ENCODE assay signal across 17 cellular contexts in the genomic region with DNA sequence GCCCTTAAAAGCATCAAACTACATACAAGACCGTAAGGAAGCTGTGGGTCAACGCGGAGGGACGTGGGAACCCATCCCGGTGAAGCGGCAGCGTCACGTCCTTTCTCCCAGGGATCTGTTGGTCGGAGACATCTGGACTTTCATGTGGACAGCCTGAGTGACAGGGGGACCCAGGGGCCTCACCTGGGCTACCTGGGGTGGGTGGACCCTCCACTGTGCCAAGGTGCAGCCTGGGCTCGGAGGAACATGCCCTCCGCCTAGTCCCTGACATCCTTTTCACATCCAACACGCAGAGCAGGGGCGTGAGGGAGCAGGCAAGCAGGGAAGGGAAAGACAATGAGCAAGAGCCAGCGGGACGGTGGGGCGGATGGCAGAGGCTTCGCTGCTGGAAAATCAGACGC. TPM values are rescaled to one million over a fixed set of nuclear protein-coding genes. Genes with fewer than 3 reads are reported as not detected.
A peak's percentile ranks its signal among the peaks of the same experiment; 100 is the strongest.
DNase-seq lines count a peak whose midpoint lies in the region; ATAC-seq and TF ChIP-seq lines count a peak whose summit lies in the region.
"Had no signal": no experiment of that assay in that cellular context is flagged by ENCODE, and none has a peak within 500 bp of the region (broad histone marks: within the 10 kb centered on the region; RNA-seq: fewer than 3 reads in every experiment).

No MANE protein-coding gene starts in this region.

- H3K4me3 ChIP-seq in trophoblast cell (ENCODE audit: low read depth, low read length) (no peak overlapping the region), aorta (ENCODE audit: low read length in 2 of 2) (no peak overlapping the region)

- H2BK120ac ChIP-seq in trophoblast cell (ENCODE audit: insufficient read depth, low read length, poor library complexity): no peak overlapping the region

- H3K27me3 ChIP-seq in trophoblast cell (ENCODE audit: insufficient read depth, low read length) (peaks cover 2% of the 10 kb centered on the region), aorta (ENCODE audit: control insufficient read depth in 1 of 2, insufficient read depth in 2 of 2, low read length in 1 of 2) (no peaks in the 10 kb centered on the region)

- H2AK5ac ChIP-seq in trophoblast cell (ENCODE audit: low read length): no peak overlapping the region

- H4K91ac ChIP-seq in trophoblast cell (ENCODE audit: low read depth, low read length): no peak overlapping the region

- H3K27ac Mint-ChIP-seq in glutamatergic neuron (ENCODE audit: unreplicated experiment): peak overlapping the region; percentile 55
- H3K27ac Mint-ChIP-seq: CD4-positive, CD25-positive, alpha-beta regulatory T cell had no signal

- no peak for TF ChIP-seq CTCF in glutamatergic neuron (IDR thresholded peaks at IDR 0.05; ENCODE audit: partially characterized antibody, unreplicated experiment)

- no peak overlapping the region for H3K27ac ChIP-seq in trophoblast cell (ENCODE audit: low read depth, low read length)
- no peak overlapping the region for H3K27ac ChIP-seq in aorta (ENCODE audit: low read depth in 1 of 2, low read length in 2 of 2)

- intact Hi-C loops in left ventricle myocardium superior (cut with micrococcal nuclease) (no loop called here), left cardiac atrium (cut with DNase I) (no loop called here), aorta (cut with DNase I) (no loop called here)

- WGBS in trophoblast cell (ENCODE audit: extremely low coverage, insufficient coverage, insufficient read length): no CpG with 5 or more reads among the region's 18 CpGs
- 95% methylated on average over 18 of the region's 18 CpGs for WGBS in aorta, 2 donors

- peaks cover 15% of the 10 kb centered on the region for H3K27me3 Mint-ChIP-seq in glutamatergic neuron (ENCODE audit: unreplicated experiment)
- H3K27me3 Mint-ChIP-seq: CD4-positive, CD25-positive, alpha-beta regulatory T cell had no signal

- H3K36me3 ChIP-seq in trophoblast cell (ENCODE audit: control insufficient read depth in 1 of 2, insufficient read depth in 2 of 2, low read length in 2 of 2) (peaks cover 8 to 16% of the 10 kb centered on the region in 2 experiments), aorta (ENCODE audit: control insufficient read depth in 1 of 2, insufficient read depth in 2 of 2, low read length in 1 of 2) (no peaks in the 10 kb centered on the region)

- H3K4me1 Mint-ChIP-seq in glutamatergic neuron (ENCODE audit: low read depth, unreplicated experiment): peaks cover 21% of the 10 kb centered on the region

- no peak overlapping the region for H3K4ac ChIP-seq in trophoblast cell (ENCODE audit: low read depth, low read length)

- no peak overlapping the region for H3K9ac ChIP-seq in trophoblast cell (ENCODE audit: low read length)

- peaks cover 18% of the 10 kb centered on the region for H3K36me3 Mint-ChIP-seq in glutamatergic neuron (ENCODE audit: unreplicated experiment)

- H3K4me2 ChIP-seq in trophoblast cell (ENCODE audit: low read length): peak overlapping the region; percentile 8

- H3K9me3 ChIP-seq in trophoblast cell (ENCODE audit: insufficient read depth, low read depth, low read length) (peaks cover 4% of the 10 kb centered on the region), aorta (ENCODE audit: control insufficient read depth, low read length) (no peaks in the 10 kb centered on the region)

- in situ Hi-C loops in ACHN (cut with HindIII; ENCODE audit: low pct_ligation_motif_present, low pct_unique_long_range_greater_than_20kb, low sequenced_read_pairs): no loop called here

- no peak overlapping the region for H3K18ac ChIP-seq in trophoblast cell (ENCODE audit: low read length)

- H2BK5ac ChIP-seq in trophoblast cell (ENCODE audit: low read depth, low read length, poor library complexity): no peak overlapping the region

- no peaks in the 10 kb centered on the region for H3K79me2 ChIP-seq in trophoblast cell (ENCODE audit: control insufficient read depth, insufficient read depth, low read length, poor library complexity)

- H4K8ac ChIP-seq in trophoblast cell (ENCODE audit: low read depth, low read length): no peak overlapping the region

- no peak overlapping the region for H2AFZ ChIP-seq in trophoblast cell (ENCODE audit: insufficient read depth, low read length, poor library complexity)

- peak overlapping the region; percentile 30 for H3K23ac ChIP-seq in trophoblast cell (ENCODE audit: low read length)

- no peak overlapping the region for H4K12ac ChIP-seq in trophoblast cell (ENCODE audit: low read depth, low read length)

- no peak overlapping the region for H3K4me3 Mint-ChIP-seq in glutamatergic neuron (ENCODE audit: unreplicated experiment)

- DNase-seq in left ventricle myocardium superior (peak; percentile 21), left cardiac atrium (no peak), glutamatergic neuron (no peak), trophoblast cell (no peak), aorta (peak; percentile 42 to 71), ACHN (no peak), HuH-7 (ENCODE audit: low spot score) (no peak), NCI-H2029 (lab: John Stamatoyannopoulos, UW) (no peak)
- DNase-seq: AML-193; Calu3; CD4-positive, CD25-positive, alpha-beta regulatory T cell; NCI-H1436 treated with DMSO at 0.1 percent for 48 hours; NCI-H2227 treated with DMSO at 0.1 percent for 48 hours; NCI-H69; NK-92 treated with Interleukin-12 subunit alpha and Interleukin-12 subunit beta, amount 100 ng/mL, for 24 hours; OCI-M1 had no signal

- H3K79me1 ChIP-seq in trophoblast cell (ENCODE audit: low read length): peaks cover 3% of the 10 kb centered on the region

- H2BK12ac ChIP-seq in trophoblast cell (ENCODE audit: low read length): peak overlapping the region; percentile 2

- H3K9me3 Mint-ChIP-seq in glutamatergic neuron (ENCODE audit: unreplicated experiment): peaks cover 20% of the 10 kb centered on the region

- no peak overlapping the region for H3K14ac ChIP-seq in trophoblast cell (ENCODE audit: low read length)

- ATAC-seq in left ventricle myocardium superior: no peak
- ATAC-seq in left cardiac atrium: no peak
- ATAC-seq in aorta (ENCODE audit: low FRiP score): no peak

- peaks cover 4 to 12% of the 10 kb centered on the region in 2 experiments for H3K4me1 ChIP-seq in trophoblast cell (ENCODE audit: control insufficient read depth in 1 of 2, insufficient read depth in 2 of 2, low read length in 2 of 2)
- no peaks in the 10 kb centered on the region for H3K4me1 ChIP-seq in aorta (ENCODE audit: control insufficient read depth in 1 of 2, insufficient read depth in 2 of 2, low read length in 2 of 2)

RNA-seq across cellular contexts. Expression of a gene that starts 13.8 kb away (rescaled TPM):
- 1.2 TPM for total RNA-seq in left ventricle myocardium superior
- 1 to 10 TPM; 1.4 to 1.5 TPM for total RNA-seq in left cardiac atrium
- total RNA-seq in glutamatergic neuron (ENCODE audit: unreplicated experiment): 5.2 TPM
- polyA plus RNA-seq in trophoblast cell (2013): 4.8 and 5.4 TPM in 2 replicates
- not detected for total RNA-seq in aorta
- polyA plus RNA-seq in aorta: not detected

RNA-seq across cellular contexts. Expression of a gene that starts 14.1 kb away (rescaled TPM):
- total RNA-seq in left ventricle myocardium superior (79.5 TPM), left cardiac atrium (10 to 100 TPM; 82.3 to 96.9 TPM), glutamatergic neuron (ENCODE audit: unreplicated experiment) (98.8 TPM), aorta (10 to 100 TPM; 79.6 to 86.5 TPM)
- 73.1 and 73.6 TPM in 2 replicates for polyA plus RNA-seq in trophoblast cell (2013)
- 100 to 1,000 TPM in 1 of 2 donors, 10 to 100 TPM in 1; 65.2 to 111 TPM for polyA plus RNA-seq in aorta

RNA-seq across cellular contexts. Expression of a gene that starts 20.6 kb away (rescaled TPM):
- total RNA-seq in left ventricle myocardium superior (35.2 TPM), left cardiac atrium (10 to 100 TPM; 27.3 to 36.7 TPM), glutamatergic neuron (ENCODE audit: unreplicated experiment) (19.1 TPM), aorta (10 to 100 TPM; 26.6 to 34.2 TPM)
- 19.0 and 19.3 TPM in 2 replicates for polyA plus RNA-seq in trophoblast cell (2013)
- 10 to 100 TPM; 40.2 to 76.1 TPM for polyA plus RNA-seq in aorta

RNA-seq across cellular contexts. Expression of a gene that starts 23.3 kb away (rescaled TPM):
- total RNA-seq in left ventricle myocardium superior (not detected), left cardiac atrium (not detected), glutamatergic neuron (ENCODE audit: unreplicated experiment) (not detected), aorta (not detected)
- not detected in 2 replicates for polyA plus RNA-seq in trophoblast cell (2013)
- 1 to 10 TPM in 1 of 2 donors, not detected in 1; 1.9 TPM for polyA plus RNA-seq in aorta
- total RNA-seq: Calu3; CD4-positive, CD25-positive, alpha-beta regulatory T cell had no signal
- polyA plus RNA-seq: CD4-positive, CD25-positive, alpha-beta regulatory T cell had no signal

RNA-seq across cellular contexts. Expression of a gene that starts 57.7 kb away (rescaled TPM):
- total RNA-seq in left ventricle myocardium superior (0.12 TPM), left cardiac atrium (not detected), glutamatergic neuron (ENCODE audit: unreplicated experiment) (0.61 TPM), aorta (not detected)
- polyA plus RNA-seq in trophoblast cell (2013): 0.07 and 0.12 TPM in 2 replicates
- under 1 TPM in 1 of 2 donors, not detected in 1; 0.03 TPM for polyA plus RNA-seq in aorta
- total RNA-seq: A673, Calu3 had no signal

Comparison
In these comparisons a context has a peak if more than half of its experiments do, and no peak if none do; other contexts are left out.
1. DNase-seq: peak in left ventricle myocardium superior (single experiment) and aorta (2 of 2); none in left cardiac atrium (single experiment), glutamatergic neuron (single experiment), trophoblast cell (0 of 2), ACHN (single experiment), HuH-7 (single experiment) and NCI-H2029 (single experiment).